In the genomic region with DNA sequence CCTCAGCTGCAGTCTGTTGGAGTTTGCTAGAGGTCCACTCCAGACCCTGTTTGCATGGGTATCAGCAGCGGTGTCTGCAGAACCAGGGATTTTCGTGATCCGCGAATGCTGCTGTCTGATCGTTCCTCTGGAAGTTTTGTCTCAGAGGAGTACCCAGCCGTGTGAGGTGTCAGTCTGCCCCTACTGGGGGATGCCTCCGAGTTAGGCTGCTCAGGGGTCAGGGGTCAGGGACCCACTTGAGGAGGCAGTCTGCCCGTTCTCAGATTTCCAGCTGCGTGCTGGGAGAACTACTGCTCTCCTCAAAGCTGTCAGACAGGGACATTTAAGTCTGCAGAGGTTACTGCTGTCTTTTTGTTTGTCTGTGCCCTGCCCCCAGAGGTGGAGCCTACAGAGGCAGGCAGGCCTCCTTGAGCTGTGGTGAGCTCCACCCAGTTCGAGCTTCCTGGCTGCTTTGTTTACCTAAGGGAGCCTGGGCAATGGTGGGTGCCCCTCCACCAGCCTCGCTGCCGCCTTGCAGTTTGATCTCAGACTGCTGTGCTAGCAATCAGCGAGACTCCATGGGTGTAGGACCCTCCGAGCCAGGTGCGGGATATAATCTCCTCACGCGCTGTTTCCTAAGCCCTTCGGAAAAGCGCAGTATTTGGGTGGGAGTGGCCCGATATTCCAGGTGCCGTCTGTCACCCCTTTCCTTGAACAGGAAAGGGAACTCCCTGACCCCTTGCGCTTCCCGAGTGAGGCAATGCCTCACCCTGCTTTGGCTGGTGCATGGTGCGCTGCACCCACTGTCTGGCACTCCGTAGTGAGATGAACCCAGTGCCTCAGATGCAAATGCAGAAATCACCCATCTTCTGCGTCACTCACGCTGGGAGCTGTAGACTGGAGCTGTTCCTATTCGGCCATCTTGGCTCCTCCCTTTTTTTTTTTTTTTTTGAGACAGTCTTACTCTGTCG, we compare ENCODE assay signal across 7 cellular contexts.
DNase-seq lines count a peak whose midpoint lies in the region; ATAC-seq lines count a peak whose summit lies in the region.
"Not testable (repeated sequence)": the region's sequence is repeated elsewhere in the genome, so short reads cannot be mapped to it uniquely, and the experiment has no call there.

No MANE protein-coding gene starts in this region.

- H3K36me3 Mint-ChIP-seq in activated CD4-positive, alpha-beta memory T cell treated with anti-CD3 and anti-CD28 coated beads for 36 hours: peaks cover 11% of the 10 kb centered on the region
- H3K36me3 Mint-ChIP-seq in activated naive CD4-positive, alpha-beta T cell treated with anti-CD3 and anti-CD28 coated beads, Interleukin-2, amount 50 U/mL, for 24 hours: peaks cover 14% of the 10 kb centered on the region
- not testable (repeated sequence) for H3K36me3 Mint-ChIP-seq in immature natural killer cell; natural killer cell treated with Interleukin-12 subunit alpha and Interleukin-12 subunit beta and Interleukin-15 and Interleukin-18, amount 100 ng/mL, for 72 hours
- peaks cover 40% of the 10 kb centered on the region for H3K36me3 Mint-ChIP-seq in stimulated activated naive CD8-positive, alpha-beta T cell treated with anti-CD3 and anti-CD28 coated beads, Interleukin-15, Interleukin-2, amounts not matched to agents 100 ng/mL and 50 ng/mL, for 24 hours (ENCODE audit: low read depth)

- DNase-seq in DMS53 treated with DMSO at 0.1 percent for 48 hours (lab: John Stamatoyannopoulos, UW; ENCODE audit: unreplicated experiment): peak; percentile 6
- not testable (repeated sequence) for DNase-seq in NT2/D1 (ENCODE audit: low read depth, low spot score); activated CD4-positive, alpha-beta memory T cell treated with anti-CD3 and anti-CD28 coated beads for 36 hours; immature natural killer cell; natural killer cell treated with Interleukin-12 subunit alpha and Interleukin-12 subunit beta and Interleukin-15 and Interleukin-18, amount 100 ng/mL, for 72 hours (ENCODE audit: low spot score)

- ATAC-seq in natural killer cell treated with Interleukin-12 subunit alpha and Interleukin-12 subunit beta and Interleukin-15 and Interleukin-18, amount 100 ng/mL, for 72 hours: not testable (repeated sequence)

- H3K4me3 ChIP-seq in NT2/D1 (ENCODE audit: insufficient read length, low read depth): peak overlapping the region; percentile 19

- not testable (repeated sequence) for H3K4me3 Mint-ChIP-seq in activated CD4-positive, alpha-beta memory T cell treated with anti-CD3 and anti-CD28 coated beads for 36 hours; natural killer cell treated with Interleukin-12 subunit alpha and Interleukin-12 subunit beta and Interleukin-15 and Interleukin-18, amount 100 ng/mL, for 72 hours; stimulated activated naive CD8-positive, alpha-beta T cell treated with anti-CD3 and anti-CD28 coated beads, Interleukin-15, Interleukin-2, amounts not matched to agents 100 ng/mL and 50 ng/mL, for 24 hours
- H3K4me3 Mint-ChIP-seq in activated naive CD4-positive, alpha-beta T cell treated with anti-CD3 and anti-CD28 coated beads, Interleukin-2, amount 50 U/mL, for 24 hours: peak overlapping the region; percentile 15
- peak overlapping the region in 3 of 5 donors; percentile 4 to 61 (median 39) for H3K4me3 Mint-ChIP-seq in immature natural killer cell

- H3K4me1 Mint-ChIP-seq in activated CD4-positive, alpha-beta memory T cell treated with anti-CD3 and anti-CD28 coated beads for 36 hours (ENCODE audit: low read depth): peaks cover 43% of the 10 kb centered on the region
- peaks cover 57% of the 10 kb centered on the region for H3K4me1 Mint-ChIP-seq in activated naive CD4-positive, alpha-beta T cell treated with anti-CD3 and anti-CD28 coated beads, Interleukin-2, amount 50 U/mL, for 24 hours
- peaks cover 53 to 56% of the 10 kb centered on the region in 2 donors for H3K4me1 Mint-ChIP-seq in immature natural killer cell
- H3K4me1 Mint-ChIP-seq in natural killer cell treated with Interleukin-12 subunit alpha and Interleukin-12 subunit beta and Interleukin-15 and Interleukin-18, amount 100 ng/mL, for 72 hours (ENCODE audit: low read depth in 2 of 2): peaks cover 23 to 33% of the 10 kb centered on the region in 2 donors
- peaks cover 52% of the 10 kb centered on the region for H3K4me1 Mint-ChIP-seq in stimulated activated naive CD8-positive, alpha-beta T cell treated with anti-CD3 and anti-CD28 coated beads, Interleukin-15, Interleukin-2, amounts not matched to agents 100 ng/mL and 50 ng/mL, for 24 hours (ENCODE audit: low read depth)

- not testable (repeated sequence) for H3K9ac ChIP-seq in NT2/D1 (ENCODE audit: insufficient read length, low read depth)

- peaks cover 11% of the 10 kb centered on the region for H3K9me3 Mint-ChIP-seq in activated CD4-positive, alpha-beta memory T cell treated with anti-CD3 and anti-CD28 coated beads for 36 hours
- H3K9me3 Mint-ChIP-seq in activated naive CD4-positive, alpha-beta T cell treated with anti-CD3 and anti-CD28 coated beads, Interleukin-2, amount 50 U/mL, for 24 hours; immature natural killer cell; natural killer cell treated with Interleukin-12 subunit alpha and Interleukin-12 subunit beta and Interleukin-15 and Interleukin-18, amount 100 ng/mL, for 72 hours: not testable (repeated sequence)
- H3K9me3 Mint-ChIP-seq in stimulated activated naive CD8-positive, alpha-beta T cell treated with anti-CD3 and anti-CD28 coated beads, Interleukin-15, Interleukin-2, amounts not matched to agents 100 ng/mL and 50 ng/mL, for 24 hours: peaks cover 11% of the 10 kb centered on the region

- not testable (repeated sequence) for H3K4me1 ChIP-seq in NT2/D1 (ENCODE audit: insufficient read depth, insufficient read length)

- intact Hi-C loops in activated CD4-positive, alpha-beta memory T cell treated with anti-CD3 and anti-CD28 coated beads for 36 hours (cut with micrococcal nuclease): not testable (repeated sequence)

- not testable (repeated sequence) for H3K27me3 Mint-ChIP-seq in activated CD4-positive, alpha-beta memory T cell treated with anti-CD3 and anti-CD28 coated beads for 36 hours; activated naive CD4-positive, alpha-beta T cell treated with anti-CD3 and anti-CD28 coated beads, Interleukin-2, amount 50 U/mL, for 24 hours; immature natural killer cell (ENCODE audit: low read depth in 3 of 3); natural killer cell treated with Interleukin-12 subunit alpha and Interleukin-12 subunit beta and Interleukin-15 and Interleukin-18, amount 100 ng/mL, for 72 hours; stimulated activated naive CD8-positive, alpha-beta T cell treated with anti-CD3 and anti-CD28 coated beads, Interleukin-15, Interleukin-2, amounts not matched to agents 100 ng/mL and 50 ng/mL, for 24 hours

- H3K36me3 ChIP-seq in NT2/D1 (ENCODE audit: insufficient read depth, insufficient read length, low read length): not testable (repeated sequence)

- POLR2A ChIA-PET in activated CD4-positive, alpha-beta memory T cell treated with anti-CD3 and anti-CD28 coated beads for 36 hours (lab: Charles Lee): not testable (repeated sequence)

- not testable (repeated sequence) for H3K9me3 ChIP-seq in NT2/D1 (ENCODE audit: insufficient read depth, low read length)

- H3K27me3 ChIP-seq in NT2/D1 (ENCODE audit: insufficient read depth, insufficient read length): not testable (repeated sequence)

- peak overlapping the region; percentile 58 for H3K27ac Mint-ChIP-seq in activated CD4-positive, alpha-beta memory T cell treated with anti-CD3 and anti-CD28 coated beads for 36 hours
- peak overlapping the region; percentile 23 for H3K27ac Mint-ChIP-seq in activated naive CD4-positive, alpha-beta T cell treated with anti-CD3 and anti-CD28 coated beads, Interleukin-2, amount 50 U/mL, for 24 hours
- peak overlapping the region; percentile 53 to 94 (median 85) for H3K27ac Mint-ChIP-seq in immature natural killer cell
- peak overlapping the region; percentile 24 to 31 for H3K27ac Mint-ChIP-seq in natural killer cell treated with Interleukin-12 subunit alpha and Interleukin-12 subunit beta and Interleukin-15 and Interleukin-18, amount 100 ng/mL, for 72 hours
- peak overlapping the region; percentile 77 for H3K27ac Mint-ChIP-seq in stimulated activated naive CD8-positive, alpha-beta T cell treated with anti-CD3 and anti-CD28 coated beads, Interleukin-15, Interleukin-2, amounts not matched to agents 100 ng/mL and 50 ng/mL, for 24 hours

- CTCF ChIA-PET in activated CD4-positive, alpha-beta memory T cell treated with anti-CD3 and anti-CD28 coated beads for 36 hours (lab: Charles Lee): interaction anchor here (0.6 kb wide), 1 partner anchor 819 kb away, joined by 3 read pairs; no protein-coding TSS in a partner anchor

Comparison
In these comparisons a context has a peak if more than half of its experiments do, and no peak if none do; other contexts are left out.
1. H3K27ac Mint-ChIP-seq: peak in every context shown above with its lines; median percentile 85 in immature natural killer cell; 77 in stimulated activated naive CD8-positive, alpha-beta T cell treated with anti-CD3 and anti-CD28 coated beads, Interleukin-15, Interleukin-2, amounts not matched to agents 100 ng/mL and 50 ng/mL, for 24 hours; 58 in activated CD4-positive, alpha-beta memory T cell treated with anti-CD3 and anti-CD28 coated beads for 36 hours; 28 in natural killer cell treated with Interleukin-12 subunit alpha and Interleukin-12 subunit beta and Interleukin-15 and Interleukin-18, amount 100 ng/mL, for 72 hours; 23 in activated naive CD4-positive, alpha-beta T cell treated with anti-CD3 and anti-CD28 coated beads, Interleukin-2, amount 50 U/mL, for 24 hours.